Comparison of ENCODE assay signal across 10 cellular contexts in the genomic region with DNA sequence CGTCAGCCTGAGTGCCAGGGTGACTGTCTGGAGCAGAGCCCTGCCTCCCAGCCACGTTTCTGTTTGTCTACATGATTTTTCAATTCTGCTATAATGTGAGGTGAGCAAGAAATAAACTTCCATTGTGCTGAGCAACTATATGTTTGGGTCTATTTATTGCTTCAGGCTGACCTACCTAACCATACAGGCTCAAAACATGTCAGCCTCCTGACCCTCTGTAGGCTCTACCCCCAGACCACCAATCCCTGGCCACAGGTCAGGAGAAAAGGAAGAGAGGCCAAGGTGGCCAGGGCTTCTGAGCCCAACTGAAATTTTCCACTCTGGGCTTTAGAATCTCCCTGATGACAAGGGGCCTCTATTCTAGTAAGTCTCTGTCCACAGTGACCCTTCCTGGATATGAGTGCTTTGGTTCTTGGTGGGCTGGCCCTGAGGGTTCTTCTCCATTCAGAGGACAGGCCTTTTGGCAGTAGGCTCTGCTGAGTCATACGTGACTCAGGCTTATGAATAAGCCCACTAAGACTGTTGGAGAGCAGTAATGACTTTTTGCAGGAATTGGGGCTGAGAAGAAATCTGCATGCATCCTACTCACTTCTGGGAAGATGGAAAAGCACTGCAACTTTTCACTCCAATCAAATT.
DNase-seq lines count a peak whose midpoint lies in the region; ATAC-seq and TF ChIP-seq lines count a peak whose summit lies in the region.
"Had no signal": no experiment of that assay in that cellular context is flagged by ENCODE, and none has a peak within 500 bp of the region (broad histone marks: within the 10 kb centered on the region; RNA-seq: fewer than 3 reads in every experiment).

No MANE protein-coding gene starts in this region.

- intact Hi-C loops in Calu3 (cut with micrococcal nuclease; ENCODE audit: unreplicated experiment) (no loop called here), colonic mucosa (cut with DNase I) (no loop called here), esophagus squamous epithelium (cut with DNase I) (no loop called here)

- 28 to 46% methylated on average over 2 of the region's 3 CpGs for WGBS in esophagus squamous epithelium, 2 donors

- CTCF ChIA-PET in Calu3 (lab: Charles Lee): no interaction called here

- H3K27ac ChIP-seq in colonic mucosa (no peak overlapping the region), esophagus squamous epithelium (no peak overlapping the region)

- no peaks in the 10 kb centered on the region for H3K27me3 Mint-ChIP-seq in Calu3 (ENCODE audit: unreplicated experiment)
- peaks cover 16% of the 10 kb centered on the region for H3K27me3 Mint-ChIP-seq in nephron progenitor cell (ENCODE audit: low read depth, poor library complexity)

- no peak for TF ChIP-seq POLR2A in NB4 (IDR thresholded peaks at IDR 0.05; ENCODE audit: extremely low read depth, insufficient read length)
- no peak for TF ChIP-seq POLR2A in esophagus squamous epithelium (IDR thresholded peaks at IDR 0.05)

- H3K9me3 Mint-ChIP-seq in Calu3 (ENCODE audit: low read depth, unreplicated experiment) (no peaks in the 10 kb centered on the region), nephron progenitor cell (no peaks in the 10 kb centered on the region)

- no peaks in the 10 kb centered on the region for H3K36me3 Mint-ChIP-seq in Calu3 (ENCODE audit: insufficient read depth, unreplicated experiment)
- no peaks in the 10 kb centered on the region for H3K36me3 Mint-ChIP-seq in nephron progenitor cell (ENCODE audit: low read depth)

- peaks cover 13% of the 10 kb centered on the region for H3K4me1 Mint-ChIP-seq in Calu3 (ENCODE audit: low read depth, unreplicated experiment)
- peaks cover 13% of the 10 kb centered on the region for H3K4me1 Mint-ChIP-seq in nephron progenitor cell

- BruUV-seq in Calu3 (replicated peaks; lab: Mats Ljungman, UMichigan): no TSS peak

- H3K27me3 ChIP-seq in colonic mucosa: no peaks in the 10 kb centered on the region
- no peaks in the 10 kb centered on the region for H3K27me3 ChIP-seq in esophagus squamous epithelium

- TF ChIP-seq CTCF in Calu3 (IDR thresholded peaks at IDR 0.05; ENCODE audit: unreplicated experiment) (no peak), NB4 (IDR thresholded peaks at IDR 0.05; ENCODE audit: low read depth, low read length) (no peak), colonic mucosa (IDR thresholded peaks at IDR 0.05) (no peak), nephron progenitor cell (IDR thresholded peaks at IDR 0.05) (no peak), esophagus squamous epithelium (IDR thresholded peaks at IDR 0.05) (no peak)

- H3K9me3 ChIP-seq in colonic mucosa: no peaks in the 10 kb centered on the region
- H3K9me3 ChIP-seq in esophagus squamous epithelium: no peaks in the 10 kb centered on the region

- H3K27ac Mint-ChIP-seq in Calu3 (ENCODE audit: unreplicated experiment) (no peak overlapping the region), nephron progenitor cell (peak overlapping the region; percentile 49)

- no peak overlapping the region for H3K4me3 ChIP-seq in NB4 (ENCODE audit: low read depth, low read length)
- H3K4me3 ChIP-seq in colonic mucosa: no peak overlapping the region
- H3K4me3 ChIP-seq in esophagus squamous epithelium: no peak overlapping the region

- H3K4me3 Mint-ChIP-seq in Calu3 (ENCODE audit: low read depth, unreplicated experiment) (no peak overlapping the region), nephron progenitor cell (no peak overlapping the region)

- H3K4me1 ChIP-seq in colonic mucosa: no peaks in the 10 kb centered on the region
- H3K4me1 ChIP-seq in esophagus squamous epithelium: peaks cover 0 to 17% (median 11%) of the 10 kb centered on the region in 3 donors

- no peak for ATAC-seq in HG02840 (IDR thresholded peaks at IDR 0.05; ENCODE audit: low FRiP score, unreplicated experiment)
- no peak for ATAC-seq in GM19395 (IDR thresholded peaks at IDR 0.05; ENCODE audit: unreplicated experiment)

- DNase-seq in Calu3 (peak; percentile 28), NB4 (ENCODE audit: low read depth) (peak; percentile 85), colonic mucosa (peak; percentile 27), nephron progenitor cell (no peak), esophagus squamous epithelium (lab: John Stamatoyannopoulos, UW) (no peak)
- DNase-seq in stimulated activated CD4-positive, alpha-beta T cell treated with anti-CD3 and anti-CD28 coated beads, Interleukin-4, amount 100 ng/mL, for 1 hour: no peak
- DNase-seq: NCI-H187 treated with DMSO at 0.1 percent for 48 hours; stimulated activated naive CD4-positive, alpha-beta T cell treated with Interleukin-2 at 50 U/mL for 16 hours had no signal

- H3K36me3 ChIP-seq in colonic mucosa (no peaks in the 10 kb centered on the region), esophagus squamous epithelium (no peaks in the 10 kb centered on the region)

- no peak overlapping the region for H3K9ac ChIP-seq in colonic mucosa (ENCODE audit: low read depth in 2 of 2, low read length in 2 of 2)

Comparison
In these comparisons a context has a peak if more than half of its experiments do, and no peak if none do; other contexts are left out.
1. DNase-seq: peak in Calu3 (single experiment), NB4 (single experiment) and colonic mucosa (single experiment); none in nephron progenitor cell (single experiment), stimulated activated CD4-positive, alpha-beta T cell treated with anti-CD3 and anti-CD28 coated beads, Interleukin-4, amount 100 ng/mL, for 1 hour (single experiment) and esophagus squamous epithelium (single experiment).